In the genomic region with DNA sequence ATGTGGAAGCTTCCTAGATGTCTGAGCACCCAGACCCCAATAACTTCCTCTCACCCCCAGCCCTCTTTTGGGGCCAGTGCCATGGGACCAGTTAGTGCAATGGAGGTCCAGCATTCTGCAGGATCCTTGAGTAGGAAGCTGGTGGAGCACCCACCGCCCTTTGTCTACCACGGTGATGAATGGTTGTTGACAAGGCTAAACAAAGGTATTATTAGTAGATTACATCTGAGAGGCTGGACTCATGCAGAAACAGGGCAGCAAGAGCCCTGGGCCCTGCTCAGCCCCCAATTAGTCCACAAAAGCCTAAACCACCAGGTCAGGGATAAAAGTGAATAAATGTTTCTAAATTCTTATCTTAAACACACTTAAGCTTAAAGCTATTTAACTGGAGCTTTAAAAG, we compare ENCODE assay signal across 16 cellular contexts.
DNase-seq lines count a peak whose midpoint lies in the region; ATAC-seq and TF ChIP-seq lines count a peak whose summit lies in the region.
"Had no signal": no experiment of that assay in that cellular context is flagged by ENCODE, and none has a peak within 500 bp of the region (broad histone marks: within the 10 kb centered on the region; RNA-seq: fewer than 3 reads in every experiment).

No MANE protein-coding gene starts in this region.

- peak overlapping the region; percentile 15; the same call in 1 of the 2 replicates for H3K27ac ChIP-seq in SJCRH30
- no peak overlapping the region for H3K27ac ChIP-seq in gastrocnemius medialis
- H3K27ac ChIP-seq: 22Rv1, A549, C4-2B had no signal

- H3K36me3 ChIP-seq in SJCRH30 (no peaks in the 10 kb centered on the region), gastrocnemius medialis (no peaks in the 10 kb centered on the region)
- H3K36me3 ChIP-seq: HAP-1 had no signal

- in situ Hi-C loops in gastrocnemius medialis (cut with MboI; ENCODE audit: low sequenced_read_pairs in 4 of 4) (loop anchor here in 1 of 4 donors (25.0 kb wide), 1 partner anchor 858 kb away; no protein-coding TSS in a partner anchor), GM13977 (cut with MboI; ENCODE audit: low pct_unique_long_range_greater_than_20kb, low sequenced_read_pairs, unreplicated experiment) (no loop called here)

- TF ChIP-seq POLR2A in gastrocnemius medialis (IDR thresholded peaks at IDR 0.05) = no peak

- H3K4me1 ChIP-seq in SJCRH30 = peaks cover 12% of the 10 kb centered on the region
- H3K4me1 ChIP-seq in gastrocnemius medialis = no peaks in the 10 kb centered on the region
- H3K4me1 ChIP-seq: A549, Caco-2, HAP-1 had no signal

- ATAC-seq in Right ventricle myocardium inferior (no peak), left lobe of liver (no peak), gastrocnemius medialis (no peak)
- ATAC-seq: A549 had no signal

- H3K27me3 ChIP-seq in SJCRH30 (no peaks in the 10 kb centered on the region), gastrocnemius medialis (no peaks in the 10 kb centered on the region)

- peaks cover 9% of the 10 kb centered on the region for H3K9me3 ChIP-seq in SJCRH30 (replicated peaks)
- no peaks in the 10 kb centered on the region for H3K9me3 ChIP-seq in gastrocnemius medialis
- H3K9me3 ChIP-seq: Caco-2, HAP-1 had no signal

- TF ChIP-seq CTCF in gastrocnemius medialis (IDR thresholded peaks at IDR 0.05 in 4 of 5, conservative IDR thresholded peaks at IDR 0.05 in 1 of 5) (no peak), GM13977 (IDR thresholded peaks at IDR 0.05; ENCODE audit: extremely low read depth, insufficient read depth, missing control alignments) (no peak)

- DNase-seq in cardiac septum (ENCODE audit: low spot score) = peak; percentile 49
- no peak for DNase-seq in Right ventricle myocardium inferior (ENCODE audit: missing footprints)
- no peak for DNase-seq in SJCRH30
- DNase-seq in left lobe of liver (ENCODE audit: low spot score) = peak; percentile 15
- no peak for DNase-seq in gastrocnemius medialis
- DNase-seq in NCI-H2171 (lab: John Stamatoyannopoulos, UW) = no peak
- DNase-seq in GM13977 (ENCODE audit: low spot score) = no peak
- DNase-seq: AML-193; Caco-2; CD4-positive, alpha-beta T cell; DMS79 treated with DMSO at 0.1 percent for 48 hours; GF-D8 had no signal

- intact Hi-C loops in cardiac septum (cut with DNase I) (no loop called here), Right ventricle myocardium inferior (cut with DNase I) (no loop called here), gastrocnemius medialis (cut with DNase I; ENCODE audit: low total_unique reads) (loop anchor here (10.0 kb wide), 1 partner anchor 861 kb away; no protein-coding TSS in a partner anchor)

- H3K4me3 ChIP-seq in SJCRH30 = no peak overlapping the region
- no peak overlapping the region for H3K4me3 ChIP-seq in gastrocnemius medialis
- H3K4me3 ChIP-seq: A549, HAP-1 had no signal

Comparison
In these comparisons a context has a peak if more than half of its experiments do, and no peak if none do; other contexts are left out.
1. DNase-seq: peak in cardiac septum (single experiment) and left lobe of liver (single experiment); none in Right ventricle myocardium inferior (single experiment), SJCRH30 (0 of 2), gastrocnemius medialis (0 of 2), NCI-H2171 (single experiment) and GM13977 (single experiment).